In the genomic region with DNA sequence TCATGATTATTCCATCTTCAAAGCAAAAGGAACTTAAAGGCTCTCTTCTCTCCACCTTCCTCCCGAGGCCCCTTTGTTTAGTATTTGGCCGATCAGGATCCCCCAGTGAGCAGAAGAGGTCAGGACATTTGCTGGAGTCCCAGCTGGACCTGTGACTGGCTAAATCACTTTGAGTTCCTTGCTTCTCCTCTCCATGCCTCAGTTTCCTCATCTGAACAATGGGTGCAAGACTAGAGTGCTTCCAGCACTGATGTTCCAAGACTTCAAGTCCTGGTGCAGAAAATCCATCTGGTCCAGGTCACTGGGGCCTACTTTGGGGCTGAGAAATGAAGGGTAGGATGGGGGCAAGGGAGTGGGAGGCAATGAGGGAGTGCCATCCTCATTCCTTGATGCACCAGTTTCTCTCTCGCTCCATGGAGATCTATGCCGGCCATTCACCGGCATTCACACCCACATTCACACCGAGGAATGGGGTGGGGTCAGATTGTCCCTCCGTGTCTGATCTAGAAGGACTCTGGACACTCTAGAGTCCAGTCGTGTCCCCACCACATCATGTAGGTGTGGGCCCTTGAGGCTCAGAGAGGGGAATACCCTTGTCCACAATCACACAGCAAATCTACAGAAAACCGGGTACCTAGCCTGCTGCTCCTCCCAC, we compare ENCODE assay signal across 1 cellular context.
TF ChIP-seq lines count a peak whose summit lies in the region.

No MANE protein-coding gene starts in this region.

TF ChIP-seq in WTC11, 78 proteins besides CTCF, POLR2A, EP300 and RAD21 (continued from another document):
- no peak for TF ChIP-seq HMGXB4 (CRISPR knock-in tag; IDR thresholded peaks at IDR 0.05)
- TF ChIP-seq SOX15 (CRISPR knock-in tag; IDR thresholded peaks at IDR 0.05): no peak
- no peak for TF ChIP-seq NR1H2 (CRISPR knock-in tag; IDR thresholded peaks at IDR 0.05)
- no peak for TF ChIP-seq E2F4 (CRISPR knock-in tag; IDR thresholded peaks at IDR 0.05; ENCODE audit: borderline replicate concordance, low read depth)
